Comparison of ENCODE assay signal across 1 cellular context in genomic region chr20:62623488-62624324, GRCh38.
A peak's percentile ranks its signal among the peaks of the same experiment; 100 is the strongest.
TF ChIP-seq lines count a peak whose summit lies in the region.

No MANE protein-coding gene starts in this region.

TF ChIP-seq in HepG2, 621 proteins besides CTCF, POLR2A, EP300 and RAD21 (continued from another document and continues in another):
- TF ChIP-seq ZNF687 (CRISPR knock-in tag; IDR thresholded peaks at IDR 0.05) (peak; percentile 89), ZNF570 (CRISPR knock-in tag; IDR thresholded peaks at IDR 0.05; ENCODE audit: borderline replicate concordance) (no peak; the same call in 1 of the 2 replicates), ARID3A (IDR thresholded peaks at IDR 0.05; ENCODE audit: low read depth, low read length) (no peak), ZNF891 (CRISPR knock-in tag; IDR thresholded peaks at IDR 0.05) (peak; percentile 20), ZNF354B (CRISPR knock-in tag; IDR thresholded peaks at IDR 0.05) (no peak), ZNF496 (CRISPR knock-in tag; IDR thresholded peaks at IDR 0.05; ENCODE audit: insufficient replicate concordance) (no peak), ZBED4 (CRISPR knock-in tag; IDR thresholded peaks at IDR 0.05; ENCODE audit: borderline replicate concordance) (peak; percentile 82), ZSCAN12 (CRISPR knock-in tag; IDR thresholded peaks at IDR 0.05) (peak; percentile 70; the same call in 1 of the 2 replicates), ZBTB34 (CRISPR knock-in tag; IDR thresholded peaks at IDR 0.05) (peak; percentile 51; the same call in 1 of the 2 replicates), ZBTB25 (CRISPR knock-in tag; IDR thresholded peaks at IDR 0.05) (peak; percentile 89), JUND (CRISPR knock-in tag; IDR thresholded peaks at IDR 0.05) (peak; percentile 69), ETV6 (CRISPR knock-in tag; conservative IDR thresholded peaks at IDR 0.05) (peak; percentile 69), KLF12 (CRISPR knock-in tag; IDR thresholded peaks at IDR 0.05; ENCODE audit: borderline replicate concordance) (peak; percentile 99), MXI1 (IDR thresholded peaks at IDR 0.05; ENCODE audit: borderline replicate concordance, low read depth, low read length) (peak; percentile 84; the same call in 2 of the 3 replicates), TARDBP (CRISPR knock-in tag; IDR thresholded peaks at IDR 0.05) (peak; percentile 73), XRCC5 (optimal IDR thresholded peaks at IDR 0.05; ENCODE audit: low read length) (peak; percentile 68), PREB (CRISPR knock-in tag; IDR thresholded peaks at IDR 0.05) (no peak), SOX5 (CRISPR knock-in tag; IDR thresholded peaks at IDR 0.05; ENCODE audit: borderline replicate concordance) (peak; percentile 56; the same call in 1 of the 2 replicates), AKAP8 (CRISPR knock-in tag; IDR thresholded peaks at IDR 0.05) (peak; percentile 90; the same call in 1 of the 2 replicates), KDM5A (IDR thresholded peaks at IDR 0.05; ENCODE audit: borderline replicate concordance, low read length) (peak; percentile 0; the same call in 1 of the 2 replicates), ZNF781 (CRISPR knock-in tag; IDR thresholded peaks at IDR 0.05; ENCODE audit: borderline replicate concordance, not compliant biosample characterization) (peak; percentile 92), RNF2 (conservative IDR thresholded peaks at IDR 0.05; ENCODE audit: low read depth) (peak; percentile 68), REPIN1 (CRISPR knock-in tag; IDR thresholded peaks at IDR 0.05; ENCODE audit: borderline replicate concordance, low read depth) (peak; percentile 80), ZNF790 (CRISPR knock-in tag; IDR thresholded peaks at IDR 0.05; ENCODE audit: borderline replicate concordance) (peak; percentile 75; the same call in 1 of the 2 replicates), JUN (CRISPR knock-in tag; IDR thresholded peaks at IDR 0.05) (peak; percentile 79), ZBTB49 (CRISPR knock-in tag; IDR thresholded peaks at IDR 0.05; ENCODE audit: borderline replicate concordance) (no peak), DR1 (CRISPR knock-in tag; IDR thresholded peaks at IDR 0.05) (peak; percentile 76), NFAT5 (CRISPR knock-in tag; IDR thresholded peaks at IDR 0.05) (peak; percentile 92), ZNF776 (CRISPR knock-in tag; IDR thresholded peaks at IDR 0.05) (peak; percentile 35; the same call in 1 of the 2 replicates), SOX6 (IDR thresholded peaks at IDR 0.05) (no peak), SOX6 (CRISPR knock-in tag; IDR thresholded peaks at IDR 0.05) (peak; percentile 86; the same call in 1 of the 2 replicates), MAFK (conservative IDR thresholded peaks at IDR 0.05 in 1 of 2, IDR thresholded peaks at IDR 0.05 in 1 of 2; ENCODE audit: low read length in 2 of 2) (no peak), ZNF263 (CRISPR knock-in tag; IDR thresholded peaks at IDR 0.05) (peak; percentile 73), THAP11 (CRISPR knock-in tag; IDR thresholded peaks at IDR 0.05) (peak; percentile 70), NFYC (CRISPR knock-in tag; IDR thresholded peaks at IDR 0.05) (0 out of 2 replicates have a peak, but pooled peaks have one; percentile 11)
